ENCODE assay signal across 7 cellular contexts in the genomic region with DNA sequence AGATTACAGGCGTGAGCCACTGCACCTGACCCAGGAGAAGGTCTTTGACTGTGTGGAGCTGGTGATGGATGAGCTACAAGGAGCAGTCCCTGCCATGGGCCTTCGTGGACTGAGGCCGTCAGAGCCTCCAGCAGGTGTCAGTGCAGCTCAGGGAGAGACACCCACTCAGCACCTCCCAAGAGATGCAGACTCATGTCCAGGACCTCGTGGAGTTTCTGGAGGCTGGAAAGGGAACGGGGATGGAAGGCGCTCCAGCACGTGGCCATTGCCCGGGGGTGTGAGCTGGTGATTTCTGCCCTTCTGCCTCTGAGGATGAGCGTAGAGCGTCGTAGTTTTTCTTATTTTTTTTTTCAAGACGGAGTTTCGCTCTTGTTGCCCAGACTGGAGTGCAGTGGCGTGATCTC. TPM values are rescaled to one million over a fixed set of nuclear protein-coding genes. Genes with fewer than 3 reads are reported as not detected.
A peak's percentile ranks its signal among the peaks of the same experiment; 100 is the strongest.
DNase-seq lines count a peak whose midpoint lies in the region; TF ChIP-seq lines count a peak whose summit lies in the region.
"Had no signal": no experiment of that assay in that cellular context is flagged by ENCODE, and none has a peak within 500 bp of the region (broad histone marks: within the 10 kb centered on the region; RNA-seq: fewer than 3 reads in every experiment).

No MANE protein-coding gene starts in this region.

- 0 out of 2 replicates have a peak overlapping the region, but pooled peaks have one; percentile 7 for H3K4me3 Mint-ChIP-seq in HFFc6

- no peaks in the 10 kb centered on the region for H3K9me3 Mint-ChIP-seq in HFFc6

- WGBS in liver: 46% methylated on average over 14 of the region's 14 CpGs

- H3K27me3 ChIP-seq in liver (ENCODE audit: control insufficient read depth in 4 of 4, insufficient read depth in 4 of 4, low read length in 3 of 4): no peaks in the 10 kb centered on the region

- H3K9ac ChIP-seq in liver (ENCODE audit: low read depth in 1 of 2, low read length in 2 of 2): no peak overlapping the region

- H3K4me1 Mint-ChIP-seq in HFFc6 (ENCODE audit: low read depth): peaks cover 6% of the 10 kb centered on the region

- no peaks in the 10 kb centered on the region for H3K4me1 ChIP-seq in liver (ENCODE audit: control insufficient read depth in 4 of 4, insufficient read depth in 4 of 4, low read length in 3 of 4)

- no peaks in the 10 kb centered on the region for H3K9me3 ChIP-seq in liver (ENCODE audit: control insufficient read depth in 4 of 4, low read length in 3 of 4)
- H3K9me3 ChIP-seq: neutrophil had no signal

- peak; percentile 82 to 88 for TF ChIP-seq RAD21 in liver (IDR thresholded peaks at IDR 0.05)

- H3K27ac ChIP-seq in VCaP (no peak overlapping the region), liver (ENCODE audit: low read depth in 1 of 2, low read length in 2 of 2) (no peak overlapping the region)
- H3K27ac ChIP-seq: neutrophil had no signal

- no peaks in the 10 kb centered on the region for H3K36me3 ChIP-seq in liver (ENCODE audit: control insufficient read depth in 4 of 4, insufficient read depth in 3 of 4, low read depth in 1 of 4, low read length in 3 of 4)

- peak overlapping the region; percentile 45; the same call in 1 of the 2 replicates for H3K27ac Mint-ChIP-seq in HFFc6

- no peak overlapping the region for H3K4me3 ChIP-seq in liver (ENCODE audit: low read depth in 1 of 3, low read length in 3 of 3)

- TF ChIP-seq CTCF in HFFc6 (IDR thresholded peaks at IDR 0.05): peak; percentile 68
- TF ChIP-seq CTCF in VCaP (conservative IDR thresholded peaks at IDR 0.05): peak; percentile 89
- TF ChIP-seq CTCF in liver (IDR thresholded peaks at IDR 0.05; ENCODE audit: low read depth, low read length, missing input control): peak; percentile 61

- DNase-seq in AG08396 (ENCODE audit: low spot score): peak; percentile 85
- peak; percentile 52 for DNase-seq in HFFc6
- DNase-seq in T-helper 9 cell: no peak
- no peak for DNase-seq in dedifferentiated amniotic fluid mesenchymal stem cell (ENCODE audit: extremely low spot score)

- H3K27me3 Mint-ChIP-seq in HFFc6 (ENCODE audit: insufficient read depth): peaks cover 4% of the 10 kb centered on the region

- peaks cover 17% of the 10 kb centered on the region for H3K36me3 Mint-ChIP-seq in HFFc6 (ENCODE audit: low read depth)

TF ChIP-seq in liver, 16 proteins besides CTCF, POLR2A, EP300 and RAD21:
- TF ChIP-seq EGR1 (IDR thresholded peaks at IDR 0.05; ENCODE audit: low read depth in 2 of 2) (no peak), GABPA (IDR thresholded peaks at IDR 0.05 in 1 of 2, conservative IDR thresholded peaks at IDR 0.05 in 1 of 2) (no peak), NR2F2 (IDR thresholded peaks at IDR 0.05) (no peak), SP1 (IDR thresholded peaks at IDR 0.05) (no peak), HNF4G (IDR thresholded peaks at IDR 0.05) (no peak), FOXA1 (IDR thresholded peaks at IDR 0.05) (no peak), FOXA2 (IDR thresholded peaks at IDR 0.05) (no peak), JUND (IDR thresholded peaks at IDR 0.05) (no peak), HNF4A (conservative IDR thresholded peaks at IDR 0.05) (no peak), TAF1 (conservative IDR thresholded peaks at IDR 0.05) (no peak), RXRA (IDR thresholded peaks at IDR 0.05) (no peak)
- TF ChIP-seq, protein P1, sequence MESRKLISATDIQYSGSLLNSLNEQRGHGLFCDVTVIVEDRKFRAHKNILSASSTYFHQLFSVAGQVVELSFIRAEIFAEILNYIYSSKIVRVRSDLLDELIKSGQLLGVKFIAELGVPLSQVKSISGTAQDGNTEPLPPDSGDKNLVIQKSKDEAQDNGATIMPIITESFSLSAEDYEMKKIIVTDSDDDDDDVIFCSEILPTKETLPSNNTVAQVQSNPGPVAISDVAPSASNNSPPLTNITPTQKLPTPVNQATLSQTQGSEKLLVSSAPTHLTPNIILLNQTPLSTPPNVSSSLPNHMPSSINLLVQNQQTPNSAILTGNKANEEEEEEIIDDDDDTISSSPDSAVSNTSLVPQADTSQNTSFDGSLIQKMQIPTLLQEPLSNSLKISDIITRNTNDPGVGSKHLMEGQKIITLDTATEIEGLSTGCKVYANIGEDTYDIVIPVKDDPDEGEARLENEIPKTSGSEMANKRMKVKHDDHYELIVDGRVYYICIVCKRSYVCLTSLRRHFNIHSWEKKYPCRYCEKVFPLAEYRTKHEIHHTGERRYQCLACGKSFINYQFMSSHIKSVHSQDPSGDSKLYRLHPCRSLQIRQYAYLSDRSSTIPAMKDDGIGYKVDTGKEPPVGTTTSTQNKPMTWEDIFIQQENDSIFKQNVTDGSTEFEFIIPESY (IDR thresholded peaks at IDR 0.05): no peak
- TF ChIP-seq, protein P2, sequence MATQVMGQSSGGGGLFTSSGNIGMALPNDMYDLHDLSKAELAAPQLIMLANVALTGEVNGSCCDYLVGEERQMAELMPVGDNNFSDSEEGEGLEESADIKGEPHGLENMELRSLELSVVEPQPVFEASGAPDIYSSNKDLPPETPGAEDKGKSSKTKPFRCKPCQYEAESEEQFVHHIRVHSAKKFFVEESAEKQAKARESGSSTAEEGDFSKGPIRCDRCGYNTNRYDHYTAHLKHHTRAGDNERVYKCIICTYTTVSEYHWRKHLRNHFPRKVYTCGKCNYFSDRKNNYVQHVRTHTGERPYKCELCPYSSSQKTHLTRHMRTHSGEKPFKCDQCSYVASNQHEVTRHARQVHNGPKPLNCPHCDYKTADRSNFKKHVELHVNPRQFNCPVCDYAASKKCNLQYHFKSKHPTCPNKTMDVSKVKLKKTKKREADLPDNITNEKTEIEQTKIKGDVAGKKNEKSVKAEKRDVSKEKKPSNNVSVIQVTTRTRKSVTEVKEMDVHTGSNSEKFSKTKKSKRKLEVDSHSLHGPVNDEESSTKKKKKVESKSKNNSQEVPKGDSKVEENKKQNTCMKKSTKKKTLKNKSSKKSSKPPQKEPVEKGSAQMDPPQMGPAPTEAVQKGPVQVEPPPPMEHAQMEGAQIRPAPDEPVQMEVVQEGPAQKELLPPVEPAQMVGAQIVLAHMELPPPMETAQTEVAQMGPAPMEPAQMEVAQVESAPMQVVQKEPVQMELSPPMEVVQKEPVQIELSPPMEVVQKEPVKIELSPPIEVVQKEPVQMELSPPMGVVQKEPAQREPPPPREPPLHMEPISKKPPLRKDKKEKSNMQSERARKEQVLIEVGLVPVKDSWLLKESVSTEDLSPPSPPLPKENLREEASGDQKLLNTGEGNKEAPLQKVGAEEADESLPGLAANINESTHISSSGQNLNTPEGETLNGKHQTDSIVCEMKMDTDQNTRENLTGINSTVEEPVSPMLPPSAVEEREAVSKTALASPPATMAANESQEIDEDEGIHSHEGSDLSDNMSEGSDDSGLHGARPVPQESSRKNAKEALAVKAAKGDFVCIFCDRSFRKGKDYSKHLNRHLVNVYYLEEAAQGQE (IDR thresholded peaks at IDR 0.05): no peak
- TF ChIP-seq, protein P3, sequence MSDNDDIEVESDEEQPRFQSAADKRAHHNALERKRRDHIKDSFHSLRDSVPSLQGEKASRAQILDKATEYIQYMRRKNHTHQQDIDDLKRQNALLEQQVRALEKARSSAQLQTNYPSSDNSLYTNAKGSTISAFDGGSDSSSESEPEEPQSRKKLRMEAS (IDR thresholded peaks at IDR 0.05): no peak
- TF ChIP-seq, protein P4, sequence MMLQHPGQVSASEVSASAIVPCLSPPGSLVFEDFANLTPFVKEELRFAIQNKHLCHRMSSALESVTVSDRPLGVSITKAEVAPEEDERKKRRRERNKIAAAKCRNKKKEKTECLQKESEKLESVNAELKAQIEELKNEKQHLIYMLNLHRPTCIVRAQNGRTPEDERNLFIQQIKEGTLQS (IDR thresholded peaks at IDR 0.05): no peak

RNA-seq across cellular contexts. Expression of a gene that starts 9.5 kb away (rescaled TPM):
- 10 to 100 TPM; 58.4 to 76.2 (median 62.2) TPM for total RNA-seq in HFFc6 (2021; fragmentation: NEBNext Ultra II Directional; extraction: Animal tissue kit (Norgen Biotek cat#: 25700))
- total RNA-seq in liver: 1 to 10 TPM; 5.0 to 5.1 TPM
- polyA plus RNA-seq in liver: 1 to 10 TPM in 1 of 2 donors, under 1 TPM in 1; 0.35 to 3.6 TPM

RNA-seq across cellular contexts. Expression of a gene that starts 15.1 kb away (rescaled TPM):
- total RNA-seq in HFFc6 (2021; fragmentation: NEBNext Ultra II Directional; extraction: Animal tissue kit (Norgen Biotek cat#: 25700)): under 1 TPM in 5 of 6 experiments, not detected in 1; 0.09 to 0.36 (median 0.17) TPM
- 1 to 10 TPM in 1 of 2 donors, under 1 TPM in 1; 0.93 to 1.3 TPM for total RNA-seq in liver
- polyA plus RNA-seq in liver: under 1 TPM in 1 of 2 donors, not detected in 1; 0.48 TPM

RNA-seq across cellular contexts. Expression of a gene that starts 31.9 kb away (rescaled TPM):
- total RNA-seq in HFFc6 (2021; fragmentation: NEBNext Ultra II Directional; extraction: Animal tissue kit (Norgen Biotek cat#: 25700)): 10 to 100 TPM; 48.5 to 59.9 (median 52.7) TPM
- 10 to 100 TPM; 16.5 to 19.7 TPM for total RNA-seq in liver
- polyA plus RNA-seq in liver: 10 to 100 TPM in 1 of 2 donors, 1 to 10 TPM in 1; 4.7 to 24.6 TPM

RNA-seq across cellular contexts. Expression of a gene that starts 35.9 kb away (rescaled TPM):
- total RNA-seq in HFFc6 (2021; fragmentation: NEBNext Ultra II Directional; extraction: Animal tissue kit (Norgen Biotek cat#: 25700)): not detected
- not detected for total RNA-seq in liver
- polyA plus RNA-seq in liver: not detected

RNA-seq across cellular contexts. Expression of a gene that starts 45.9 kb away (rescaled TPM):
- 100 to 1,000 TPM; 415 to 760 (median 681) TPM for total RNA-seq in HFFc6 (2021; fragmentation: NEBNext Ultra II Directional; extraction: Animal tissue kit (Norgen Biotek cat#: 25700))
- 100 to 1,000 TPM; 179 to 191 TPM for total RNA-seq in liver
- 100 to 1,000 TPM; 173 to 199 TPM for polyA plus RNA-seq in liver

Comparison
In these comparisons a context has a peak if more than half of its experiments do, and no peak if none do; other contexts are left out.
1. DNase-seq: peak in AG08396 (single experiment) and HFFc6 (single experiment); none in T-helper 9 cell (single experiment) and dedifferentiated amniotic fluid mesenchymal stem cell (single experiment).
2. RNA of a gene that starts 9.5 kb away (total RNA-seq): 58.4 to 76.2 TPM in HFFc6; 5.0 to 5.1 TPM in liver; every median in the first group is over 4 times any median in the second.
3. Peak in every context shown above with its lines, with median percentiles within 50 percentile points of each other: CTCF ChIP-seq.